Comparison of ENCODE assay signal across 12 cellular contexts in genomic region chr15:78322243-78322642, GRCh38. TPM values are rescaled to one million over a fixed set of nuclear protein-coding genes. Genes with fewer than 3 reads are reported as not detected.
DNase-seq lines count a peak whose midpoint lies in the region; ATAC-seq and TF ChIP-seq lines count a peak whose summit lies in the region.
"Had no signal": no experiment of that assay in that cellular context is flagged by ENCODE, and none has a peak within 500 bp of the region (broad histone marks: within the 10 kb centered on the region; RNA-seq: fewer than 3 reads in every experiment).

No MANE protein-coding gene starts in this region.

- H2AK5ac ChIP-seq in trophoblast cell (ENCODE audit: low read length), result no peak overlapping the region

- H3K36me3 Mint-ChIP-seq in CD4-positive, alpha-beta T cell (ENCODE audit: low read depth), result no peaks in the 10 kb centered on the region
- H3K36me3 Mint-ChIP-seq: activated naive CD4-positive, alpha-beta T cell treated with anti-CD3 and anti-CD28 coated beads, Interleukin-2, amount 50 U/mL, for 24 hours had no signal

- peaks cover 7% of the 10 kb centered on the region for H3K4me1 ChIP-seq in Panc1 (ENCODE audit: control insufficient read depth, insufficient read depth, low read length)
- H3K4me1 ChIP-seq in psoas muscle, result no peaks in the 10 kb centered on the region
- peaks cover 0 to 3% of the 10 kb centered on the region in 2 experiments for H3K4me1 ChIP-seq in trophoblast cell (ENCODE audit: control insufficient read depth in 1 of 2, insufficient read depth in 2 of 2, low read length in 2 of 2)

- H3K9me3 ChIP-seq in Panc1 (ENCODE audit: control insufficient read depth, insufficient read depth, low read depth, low read length) (no peaks in the 10 kb centered on the region), psoas muscle (no peaks in the 10 kb centered on the region), trophoblast cell (ENCODE audit: insufficient read depth, low read depth, low read length) (no peaks in the 10 kb centered on the region)
- no peaks in the 10 kb centered on the region for H3K9me3 ChIP-seq in CD4-positive, alpha-beta T cell (ENCODE audit: control insufficient read depth, low read length)
- H3K9me3 ChIP-seq: esophagus squamous epithelium, thyroid gland had no signal

- DNase-seq in HEK293T (ENCODE audit: extremely low spot score) (no peak), Panc1 (ENCODE audit: low read depth, low spot score) (no peak), fibroblast of gingiva (ENCODE audit: low read depth) (peak; percentile 38), psoas muscle (peak in 1 of 2 donors; percentile 49), activated T-cell treated with anti-CD3 and anti-CD28 coated beads for 4 hours (no peak), iPS-NIHi11 (ENCODE audit: low spot score) (no peak), trophoblast cell (no peak)
- no peak for DNase-seq in CD4-positive, alpha-beta T cell
- DNase-seq: esophagus squamous epithelium, NCI-H526 treated with DMSO at 0.1 percent for 48 hours, thyroid gland had no signal

- H3K27me3 ChIP-seq in Panc1 (ENCODE audit: control insufficient read depth, insufficient read depth, low read length) (no peaks in the 10 kb centered on the region), psoas muscle (ENCODE audit: insufficient read depth in 3 of 3, low read length in 2 of 3) (no peaks in the 10 kb centered on the region), trophoblast cell (ENCODE audit: insufficient read depth, low read length) (no peaks in the 10 kb centered on the region)
- H3K27me3 ChIP-seq in CD4-positive, alpha-beta T cell (ENCODE audit: control insufficient read depth, insufficient read depth, low read length), result no peaks in the 10 kb centered on the region
- H3K27me3 ChIP-seq: esophagus squamous epithelium, thyroid gland had no signal

- H3K4ac ChIP-seq in trophoblast cell (ENCODE audit: low read depth, low read length), result no peak overlapping the region

- WGBS in psoas muscle, 3 donors, result 54 to 58% (median 57%) methylated on average over 15 of the region's 15 CpGs
- WGBS in trophoblast cell (ENCODE audit: extremely low coverage, insufficient coverage, insufficient read length), result no CpG with 5 or more reads among the region's 15 CpGs

- intact Hi-C loops in Panc1 (cut with micrococcal nuclease; ENCODE audit: unreplicated experiment) (no loop called here), psoas muscle (cut with DNase I) (no loop called here)
- intact Hi-C loops in CD4-positive, alpha-beta T cell (cut with DNase I, micrococcal nuclease), result no loop called here

- H3K27me3 Mint-ChIP-seq in CD4-positive, alpha-beta T cell, result no peaks in the 10 kb centered on the region
- H3K27me3 Mint-ChIP-seq: activated naive CD4-positive, alpha-beta T cell treated with anti-CD3 and anti-CD28 coated beads, Interleukin-2, amount 50 U/mL, for 24 hours had no signal

- H3K27ac Mint-ChIP-seq in CD4-positive, alpha-beta T cell, result no peak overlapping the region
- H3K27ac Mint-ChIP-seq: activated naive CD4-positive, alpha-beta T cell treated with anti-CD3 and anti-CD28 coated beads, Interleukin-2, amount 50 U/mL, for 24 hours had no signal

- CTCF ChIA-PET in HEK293T (lab: Yijun Ruan, JAX) (interaction anchor here (1.2 kb wide), 1 partner anchor 14 kb away, joined by 3 read pairs; no protein-coding TSS in a partner anchor), Panc1 (lab: Charles Lee) (no interaction called here)
- CTCF ChIA-PET in CD4-positive, alpha-beta T cell (lab: Charles Lee), result interaction anchor here (0.6 kb wide), 1 partner anchor 205 kb away, joined by 3 read pairs; no protein-coding TSS in a partner anchor

- no peak overlapping the region for H3K9ac ChIP-seq in trophoblast cell (ENCODE audit: low read length)

- H2BK5ac ChIP-seq in trophoblast cell (ENCODE audit: low read depth, low read length, poor library complexity), result no peak overlapping the region

- H4K91ac ChIP-seq in trophoblast cell (ENCODE audit: low read depth, low read length), result no peak overlapping the region

- no peak overlapping the region for H2BK120ac ChIP-seq in trophoblast cell (ENCODE audit: insufficient read depth, low read length, poor library complexity)

- H2BK12ac ChIP-seq in trophoblast cell (ENCODE audit: low read length), result no peak overlapping the region

- H3K9me3 Mint-ChIP-seq in CD4-positive, alpha-beta T cell, result no peaks in the 10 kb centered on the region
- H3K9me3 Mint-ChIP-seq: activated naive CD4-positive, alpha-beta T cell treated with anti-CD3 and anti-CD28 coated beads, Interleukin-2, amount 50 U/mL, for 24 hours had no signal

- H3K79me1 ChIP-seq in trophoblast cell (ENCODE audit: low read length), result no peaks in the 10 kb centered on the region

- no peak overlapping the region for H3K4me3 ChIP-seq in Panc1 (ENCODE audit: low read depth in 2 of 2, low read length in 2 of 2)
- H3K4me3 ChIP-seq in psoas muscle, result no peak overlapping the region
- H3K4me3 ChIP-seq in trophoblast cell (ENCODE audit: low read depth, low read length), result no peak overlapping the region
- H3K4me3 ChIP-seq: esophagus squamous epithelium, thyroid gland had no signal

- H3K4me2 ChIP-seq in trophoblast cell (ENCODE audit: low read length), result no peak overlapping the region

- H3K18ac ChIP-seq in trophoblast cell (ENCODE audit: low read length), result no peak overlapping the region

- H4K12ac ChIP-seq in trophoblast cell (ENCODE audit: low read depth, low read length), result no peak overlapping the region

- H3K23ac ChIP-seq in trophoblast cell (ENCODE audit: low read length), result no peak overlapping the region

- no peaks in the 10 kb centered on the region for H3K79me2 ChIP-seq in trophoblast cell (ENCODE audit: control insufficient read depth, insufficient read depth, low read length, poor library complexity)

- no TSS peak for BruUV-seq in Panc1 (replicated peaks; lab: Mats Ljungman, UMichigan)

- no peak overlapping the region for H3K4me3 Mint-ChIP-seq in CD4-positive, alpha-beta T cell
- H3K4me3 Mint-ChIP-seq: activated naive CD4-positive, alpha-beta T cell treated with anti-CD3 and anti-CD28 coated beads, Interleukin-2, amount 50 U/mL, for 24 hours had no signal

- H3K27ac ChIP-seq in Panc1 (ENCODE audit: low read length) (no peak overlapping the region), psoas muscle (peak overlapping the region; percentile 16), trophoblast cell (ENCODE audit: low read depth, low read length) (no peak overlapping the region)
- H3K27ac ChIP-seq in CD4-positive, alpha-beta T cell (ENCODE audit: low read depth, low read length), result no peak overlapping the region
- H3K27ac ChIP-seq: esophagus squamous epithelium, thyroid gland had no signal

- ATAC-seq in Panc1, result peak; percentile 26; the same call in 1 of the 2 replicates
- ATAC-seq in psoas muscle, result peak in 3 of 4 donors; percentile 20 to 54 (median 29)
- ATAC-seq in CD4-positive, alpha-beta T cell (ENCODE audit: poor library complexity), result no peak

- POLR2A ChIA-PET in HEK293T (lab: Yijun Ruan, JAX), result interaction anchor here (0.8 to 1.9 kb wide), 3 partner anchors 23 to 116 kb away, joined by 3 to 10 read pairs (median 5); partner anchors contain the start of genes IREB2 and SKIC8
- POLR2A ChIA-PET in Panc1 (lab: Charles Lee), result no interaction called here
- POLR2A ChIA-PET in CD4-positive, alpha-beta T cell (lab: Charles Lee), result no interaction called here

- in situ Hi-C loops in Panc1 (cut with HindIII; ENCODE audit: low pct_unique_long_range_greater_than_20kb, low sequenced_read_pairs), result no loop called here

- H3K14ac ChIP-seq in trophoblast cell (ENCODE audit: low read length), result no peak overlapping the region

- H2AFZ ChIP-seq in trophoblast cell (ENCODE audit: insufficient read depth, low read length, poor library complexity), result no peak overlapping the region

- no peaks in the 10 kb centered on the region for H3K4me1 Mint-ChIP-seq in CD4-positive, alpha-beta T cell (ENCODE audit: low read depth)
- H3K4me1 Mint-ChIP-seq: activated naive CD4-positive, alpha-beta T cell treated with anti-CD3 and anti-CD28 coated beads, Interleukin-2, amount 50 U/mL, for 24 hours had no signal

- H3K36me3 ChIP-seq in Panc1 (ENCODE audit: control insufficient read depth, insufficient read depth, low read length), result no peaks in the 10 kb centered on the region
- no peaks in the 10 kb centered on the region for H3K36me3 ChIP-seq in psoas muscle (ENCODE audit: insufficient read depth in 1 of 2, low read depth in 1 of 2)
- H3K36me3 ChIP-seq in trophoblast cell (ENCODE audit: control insufficient read depth in 1 of 2, insufficient read depth in 2 of 2, low read length in 2 of 2), result no peaks in the 10 kb centered on the region
- H3K36me3 ChIP-seq: esophagus squamous epithelium, thyroid gland had no signal

- no peak for TF ChIP-seq CTCF in Panc1 (IDR thresholded peaks at IDR 0.05)
- TF ChIP-seq CTCF in psoas muscle (IDR thresholded peaks at IDR 0.05), result no peak
- no peak for TF ChIP-seq CTCF in CD4-positive, alpha-beta T cell (IDR thresholded peaks at IDR 0.05)

- H4K8ac ChIP-seq in trophoblast cell (ENCODE audit: low read depth, low read length), result no peak overlapping the region

TF ChIP-seq in HEK293T, 16 proteins besides CTCF, POLR2A, EP300 and RAD21:
- TF ChIP-seq PKNOX1 (IDR thresholded peaks at IDR 0.05) (peak; percentile 23; the same call in 1 of the 2 replicates), ELF4 (IDR thresholded peaks at IDR 0.05) (no peak)

RNA-seq across cellular contexts. Expression of gene CRABP1, which starts 17.9 kb away (rescaled TPM):
- total RNA-seq in Panc1 (2021; ENCODE audit: unreplicated experiment) (6.7 TPM), psoas muscle (not detected)
- polyA plus RNA-seq in Panc1 (2012; ENCODE audit: insufficient read length), result 20.5 TPM
- under 1 TPM in 1 of 3 donors, not detected in 2; 0.05 TPM for polyA plus RNA-seq in psoas muscle
- total RNA-seq in CD4-positive, alpha-beta T cell, result not detected
- 1.1 and 1.2 TPM in 2 replicates for polyA plus RNA-seq in trophoblast cell (2013)
- total RNA-seq: esophagus squamous epithelium had no signal

RNA-seq across cellular contexts. Expression of gene SKIC8, which starts 22.8 kb away (rescaled TPM):
- 66.3 TPM for total RNA-seq in Panc1 (2021; ENCODE audit: unreplicated experiment)
- 62.4 TPM for polyA plus RNA-seq in Panc1 (2012; ENCODE audit: insufficient read length)
- 10 to 100 TPM; 17.7 to 38.6 (median 30.8) TPM for total RNA-seq in psoas muscle
- polyA plus RNA-seq in psoas muscle, result 10 to 100 TPM; 32.9 to 48.9 (median 39.7) TPM
- total RNA-seq in CD4-positive, alpha-beta T cell, result 10 to 100 TPM; 13.3 to 16.7 TPM
- 25.9 and 26.7 TPM in 2 replicates for polyA plus RNA-seq in trophoblast cell (2013)

RNA-seq across cellular contexts. Expression of gene DNAJA4, which starts 57.9 kb away (rescaled TPM):
- total RNA-seq in Panc1 (2021; ENCODE audit: unreplicated experiment), result 11.1 TPM
- 13.0 TPM for polyA plus RNA-seq in Panc1 (2012; ENCODE audit: insufficient read length)
- total RNA-seq in psoas muscle, result 100 to 1,000 TPM in 3 of 4 donors, 10 to 100 TPM in 1; 78.5 to 263 (median 184) TPM
- polyA plus RNA-seq in psoas muscle, result 100 to 1,000 TPM; 154 to 276 (median 188) TPM
- total RNA-seq in CD4-positive, alpha-beta T cell, result 10 to 100 TPM; 47.0 to 48.5 TPM
- polyA plus RNA-seq in trophoblast cell (2013), result 0.08 TPM in 2 replicates
